8 cellular contexts compared by ENCODE assay signal in the genomic region with DNA sequence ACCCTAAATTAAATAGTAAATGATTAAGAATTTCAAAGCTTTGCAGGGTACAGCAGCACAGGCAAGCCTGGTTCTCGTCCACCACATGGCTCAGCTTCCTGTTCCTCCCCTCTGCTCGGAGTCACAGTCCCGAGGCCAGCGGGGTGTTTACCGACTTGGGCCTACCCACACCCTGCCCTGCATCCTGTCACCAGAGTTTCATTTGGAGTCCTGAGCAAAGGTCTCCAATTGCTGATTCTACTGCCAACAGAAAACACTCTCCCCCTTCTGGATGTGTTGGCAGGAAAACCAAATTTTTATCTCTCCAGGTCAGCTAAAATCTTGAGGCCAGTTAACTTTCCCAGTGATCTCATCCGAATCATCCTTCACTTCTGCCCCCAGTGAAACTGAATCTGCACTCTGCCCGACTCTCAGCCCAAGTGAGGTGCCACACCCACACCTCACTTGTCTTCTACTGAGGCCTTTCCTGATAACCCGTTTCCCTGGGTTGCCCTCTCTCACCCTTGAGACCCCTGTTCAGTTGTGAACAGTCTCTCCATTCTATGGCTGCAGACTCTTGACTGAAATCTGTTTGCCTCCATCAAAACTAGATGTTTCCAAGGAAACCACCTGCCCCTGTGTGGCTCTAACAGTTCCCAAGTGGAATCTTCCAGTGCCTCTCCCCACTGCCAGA.
DNase-seq lines count a peak whose midpoint lies in the region; ATAC-seq and TF ChIP-seq lines count a peak whose summit lies in the region.

No MANE protein-coding gene starts in this region.

- peak overlapping the region in 3 of 4 donors; percentile 57 to 73 (median 58) for H3K27ac ChIP-seq in gastroesophageal sphincter

- peaks cover 66% of the 10 kb centered on the region for H3K4me1 Mint-ChIP-seq in activated T-cell treated with anti-CD3 and anti-CD28 coated beads, Interleukin-2, amount 50 U/mL, for 4 hours (ENCODE audit: low read depth)

- DNase-seq in GM12865 (ENCODE audit: low read depth) (peak; percentile 93), HFF-Myc (ENCODE audit: extremely low read depth, low read depth) (peak; percentile 61), NCI-H226 (peak; percentile 81), NCI-H345 treated with DMSO at 0.1 percent for 48 hours (lab: John Stamatoyannopoulos, UW; ENCODE audit: unreplicated experiment) (no peak), NCI-H1105 (lab: John Stamatoyannopoulos, UW) (no peak)
- DNase-seq in activated T-cell treated with anti-CD3 and anti-CD28 coated beads, Interleukin-2, amount 50 U/mL, for 4 hours: peak; percentile 46
- DNase-seq in stimulated activated CD4-positive, alpha-beta T cell treated with anti-CD3 and anti-CD28 coated beads, Interleukin-15, amount 100 ng/mL, for 1 hour (ENCODE audit: low read depth in 1 of 2, low spot score in 1 of 2): peak; percentile 35 to 39

- H3K36me3 Mint-ChIP-seq in activated T-cell treated with anti-CD3 and anti-CD28 coated beads, Interleukin-2, amount 50 U/mL, for 4 hours (ENCODE audit: insufficient read depth): peaks cover 25% of the 10 kb centered on the region

- no peaks in the 10 kb centered on the region for H3K27me3 Mint-ChIP-seq in activated T-cell treated with anti-CD3 and anti-CD28 coated beads, Interleukin-2, amount 50 U/mL, for 4 hours (ENCODE audit: low read depth)

- no peak for TF ChIP-seq CTCF in GM12865 (IDR thresholded peaks at IDR 0.05; ENCODE audit: insufficient read depth, low read depth, low read length, missing control alignments)
- TF ChIP-seq CTCF in HFF-Myc (IDR thresholded peaks at IDR 0.05; ENCODE audit: low read depth, low read length, missing control alignments): no peak
- TF ChIP-seq CTCF in gastroesophageal sphincter (IDR thresholded peaks at IDR 0.05): no peak

- no peaks in the 10 kb centered on the region for H3K36me3 ChIP-seq in gastroesophageal sphincter

- 11 to 38% methylated on average over 4 to 8 of the region's 8 CpGs for WGBS in gastroesophageal sphincter (ENCODE audit: low coverage in 1 of 2), 2 donors

- peak overlapping the region; percentile 9 for H3K4me3 Mint-ChIP-seq in activated T-cell treated with anti-CD3 and anti-CD28 coated beads, Interleukin-2, amount 50 U/mL, for 4 hours

- peaks cover 8% of the 10 kb centered on the region for H3K9me3 Mint-ChIP-seq in activated T-cell treated with anti-CD3 and anti-CD28 coated beads, Interleukin-2, amount 50 U/mL, for 4 hours

- ATAC-seq in activated T-cell treated with anti-CD3 and anti-CD28 coated beads, Interleukin-2, amount 50 U/mL, for 4 hours: peak; percentile 72 to 81
- ATAC-seq in gastroesophageal sphincter: peak; percentile 89

- TF ChIP-seq POLR2A in gastroesophageal sphincter (IDR thresholded peaks at IDR 0.05): no peak

- no peak for TF ChIP-seq EP300 in gastroesophageal sphincter (IDR thresholded peaks at IDR 0.05)

- H3K4me3 ChIP-seq in GM12865 (ENCODE audit: low read depth, low read length) (peak overlapping the region; percentile 33), HFF-Myc (replicated peaks; ENCODE audit: low read depth, low read length) (no peak overlapping the region), gastroesophageal sphincter (no peak overlapping the region)

- H3K27me3 ChIP-seq in gastroesophageal sphincter: no peaks in the 10 kb centered on the region

- peaks cover 0 to 19% (median 15%) of the 10 kb centered on the region in 3 donors for H3K4me1 ChIP-seq in gastroesophageal sphincter

- peaks cover 0 to 7% (median 0%) of the 10 kb centered on the region in 3 donors for H3K9me3 ChIP-seq in gastroesophageal sphincter

Comparison
In these comparisons a context has a peak if more than half of its experiments do, and no peak if none do; other contexts are left out.
1. DNase-seq: peak in GM12865 (single experiment), HFF-Myc (single experiment), NCI-H226 (single experiment), activated T-cell treated with anti-CD3 and anti-CD28 coated beads, Interleukin-2, amount 50 U/mL, for 4 hours (single experiment) and stimulated activated CD4-positive, alpha-beta T cell treated with anti-CD3 and anti-CD28 coated beads, Interleukin-15, amount 100 ng/mL, for 1 hour (2 of 2); none in NCI-H345 treated with DMSO at 0.1 percent for 48 hours (single experiment) and NCI-H1105 (single experiment).